Comparison of ENCODE assay signal across 20 cellular contexts in genomic region chr2:69244889-69245288, GRCh38.
"Had no signal": no experiment of that assay in that cellular context is flagged by ENCODE, and none has a peak within 500 bp of the region (broad histone marks: within the 10 kb centered on the region; RNA-seq: fewer than 3 reads in every experiment).

No MANE protein-coding gene starts in this region.

- DNase-seq: activated CD4-positive, alpha-beta memory T cell treated with anti-CD3 and anti-CD28 coated beads for 36 hours; activated CD4-positive, alpha-beta T cell treated with anti-CD3 and anti-CD28 coated beads for 48 hours; activated CD4-positive, CD25-positive, alpha-beta regulatory T cell treated with anti-CD3 and anti-CD28 coated beads, Interleukin-2, amount 50 U/mL, for 72 hours; activated CD8-positive, alpha-beta memory T cell treated with anti-CD3 and anti-CD28 coated beads for 24 hours; activated gamma-delta T cell treated with Interleukin-2 at 50 U/mL for 16 hours; activated naive CD4-positive, alpha-beta T cell treated with anti-CD3 and anti-CD28 coated beads, Interleukin-2, amount 10 ng/mL, durations not matched to agents 7 days and 5 days; activated naive CD8-positive, alpha-beta T cell treated with anti-CD3 and anti-CD28 coated beads for 36 hours; activated T-cell treated with anti-CD3 and anti-CD28 coated beads, Interleukin-2, amount 50 U/mL, for 48 hours; caudate nucleus; KG1; MG63; NCI-H1105; NCI-H1436; NCI-H1694 treated with DMSO at 0.1 percent for 48 hours; NCI-H2029 treated with DMSO at 0.1 percent for 48 hours; NCI-H345; NCI-H510A; NCI-H526 treated with DMSO at 0.1 percent for 48 hours; NCI-H82; SHP77 had no signal

- H3K9me3 ChIP-seq: MG63 had no signal

- H3K4me3 ChIP-seq: MG63 had no signal

- H3K27me3 ChIP-seq: MG63 had no signal
